ENCODE assay signal across 1 cellular context in the genomic region with DNA sequence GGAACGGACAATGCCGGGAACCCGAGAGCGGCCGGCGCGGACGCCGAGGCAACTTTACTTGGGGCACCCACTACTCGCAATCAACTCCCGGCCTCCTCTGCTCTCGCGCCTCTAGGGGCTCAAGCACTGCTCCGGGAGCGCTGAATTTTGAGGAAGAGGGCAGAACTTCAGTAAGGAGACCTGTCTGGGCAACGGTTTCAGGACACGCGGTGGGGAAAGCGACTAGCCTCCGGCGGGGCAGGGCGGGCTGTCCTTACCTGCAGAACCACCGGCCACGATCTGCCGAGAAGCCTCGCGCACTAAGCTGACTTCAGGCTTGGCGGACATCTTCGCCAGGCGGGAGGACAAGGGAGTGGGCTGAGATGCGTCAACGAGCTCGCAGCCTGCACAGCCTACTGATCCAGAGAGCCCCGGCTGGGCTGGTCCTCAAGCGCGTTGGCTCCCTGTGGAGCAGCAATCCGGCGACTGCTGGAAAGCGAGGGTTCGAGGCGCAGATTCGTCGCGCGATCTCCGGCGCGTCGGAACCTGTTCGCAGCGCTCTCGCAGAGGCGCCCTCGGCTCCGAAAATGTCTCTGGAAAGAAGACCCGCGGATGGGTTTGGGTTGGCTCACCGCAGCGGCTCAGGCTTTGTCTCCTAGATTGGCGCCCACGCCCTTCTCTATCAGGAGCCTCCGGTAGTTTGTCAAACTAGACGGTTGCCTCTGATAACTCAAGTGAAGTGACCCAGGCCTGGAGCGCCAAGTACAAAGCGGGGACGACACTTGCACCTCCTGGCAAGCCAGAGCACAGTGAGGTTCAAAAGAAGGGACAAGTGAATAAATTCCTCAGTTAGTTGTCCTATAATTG.
TF ChIP-seq lines count a peak whose summit lies in the region.

A gene (minus strand): TSS at position 583 of the 846 bp plus-strand sequence.

TF ChIP-seq in K562, 482 proteins besides CTCF, POLR2A, EP300 and RAD21 (continued from another document and continues in another):
- peak; percentile 36; the same call in 1 of the 2 replicates for TF ChIP-seq SOX6 (IDR thresholded peaks at IDR 0.05)
- peak; percentile 23; the same call in 1 of the 2 replicates for TF ChIP-seq ZNF12 (CRISPR knock-in tag; IDR thresholded peaks at IDR 0.05)
- 0 out of 2 replicates have a peak, but pooled peaks have one; percentile 38 for TF ChIP-seq BRD4 (IDR thresholded peaks at IDR 0.05)
- TF ChIP-seq FOXP1 (CRISPR knock-in tag; IDR thresholded peaks at IDR 0.05) = no peak
- peak; percentile 79 for TF ChIP-seq NFRKB (IDR thresholded peaks at IDR 0.05; ENCODE audit: low read depth)
- peak; percentile 25; the same call in 1 of the 2 replicates for TF ChIP-seq ATF7 (IDR thresholded peaks at IDR 0.05)
- peak; percentile 88 for TF ChIP-seq POLR2G (IDR thresholded peaks at IDR 0.05; ENCODE audit: low read depth, low read length)
- no peak for TF ChIP-seq CHCHD3 (CRISPR knock-in tag; IDR thresholded peaks at IDR 0.05)
- TF ChIP-seq ARID1B (IDR thresholded peaks at IDR 0.05) = peak; percentile 51
- TF ChIP-seq SIN3B (IDR thresholded peaks at IDR 0.05; ENCODE audit: low read depth) = 0 out of 2 replicates have a peak, but pooled peaks have one; percentile 10
- TF ChIP-seq, protein P1, sequence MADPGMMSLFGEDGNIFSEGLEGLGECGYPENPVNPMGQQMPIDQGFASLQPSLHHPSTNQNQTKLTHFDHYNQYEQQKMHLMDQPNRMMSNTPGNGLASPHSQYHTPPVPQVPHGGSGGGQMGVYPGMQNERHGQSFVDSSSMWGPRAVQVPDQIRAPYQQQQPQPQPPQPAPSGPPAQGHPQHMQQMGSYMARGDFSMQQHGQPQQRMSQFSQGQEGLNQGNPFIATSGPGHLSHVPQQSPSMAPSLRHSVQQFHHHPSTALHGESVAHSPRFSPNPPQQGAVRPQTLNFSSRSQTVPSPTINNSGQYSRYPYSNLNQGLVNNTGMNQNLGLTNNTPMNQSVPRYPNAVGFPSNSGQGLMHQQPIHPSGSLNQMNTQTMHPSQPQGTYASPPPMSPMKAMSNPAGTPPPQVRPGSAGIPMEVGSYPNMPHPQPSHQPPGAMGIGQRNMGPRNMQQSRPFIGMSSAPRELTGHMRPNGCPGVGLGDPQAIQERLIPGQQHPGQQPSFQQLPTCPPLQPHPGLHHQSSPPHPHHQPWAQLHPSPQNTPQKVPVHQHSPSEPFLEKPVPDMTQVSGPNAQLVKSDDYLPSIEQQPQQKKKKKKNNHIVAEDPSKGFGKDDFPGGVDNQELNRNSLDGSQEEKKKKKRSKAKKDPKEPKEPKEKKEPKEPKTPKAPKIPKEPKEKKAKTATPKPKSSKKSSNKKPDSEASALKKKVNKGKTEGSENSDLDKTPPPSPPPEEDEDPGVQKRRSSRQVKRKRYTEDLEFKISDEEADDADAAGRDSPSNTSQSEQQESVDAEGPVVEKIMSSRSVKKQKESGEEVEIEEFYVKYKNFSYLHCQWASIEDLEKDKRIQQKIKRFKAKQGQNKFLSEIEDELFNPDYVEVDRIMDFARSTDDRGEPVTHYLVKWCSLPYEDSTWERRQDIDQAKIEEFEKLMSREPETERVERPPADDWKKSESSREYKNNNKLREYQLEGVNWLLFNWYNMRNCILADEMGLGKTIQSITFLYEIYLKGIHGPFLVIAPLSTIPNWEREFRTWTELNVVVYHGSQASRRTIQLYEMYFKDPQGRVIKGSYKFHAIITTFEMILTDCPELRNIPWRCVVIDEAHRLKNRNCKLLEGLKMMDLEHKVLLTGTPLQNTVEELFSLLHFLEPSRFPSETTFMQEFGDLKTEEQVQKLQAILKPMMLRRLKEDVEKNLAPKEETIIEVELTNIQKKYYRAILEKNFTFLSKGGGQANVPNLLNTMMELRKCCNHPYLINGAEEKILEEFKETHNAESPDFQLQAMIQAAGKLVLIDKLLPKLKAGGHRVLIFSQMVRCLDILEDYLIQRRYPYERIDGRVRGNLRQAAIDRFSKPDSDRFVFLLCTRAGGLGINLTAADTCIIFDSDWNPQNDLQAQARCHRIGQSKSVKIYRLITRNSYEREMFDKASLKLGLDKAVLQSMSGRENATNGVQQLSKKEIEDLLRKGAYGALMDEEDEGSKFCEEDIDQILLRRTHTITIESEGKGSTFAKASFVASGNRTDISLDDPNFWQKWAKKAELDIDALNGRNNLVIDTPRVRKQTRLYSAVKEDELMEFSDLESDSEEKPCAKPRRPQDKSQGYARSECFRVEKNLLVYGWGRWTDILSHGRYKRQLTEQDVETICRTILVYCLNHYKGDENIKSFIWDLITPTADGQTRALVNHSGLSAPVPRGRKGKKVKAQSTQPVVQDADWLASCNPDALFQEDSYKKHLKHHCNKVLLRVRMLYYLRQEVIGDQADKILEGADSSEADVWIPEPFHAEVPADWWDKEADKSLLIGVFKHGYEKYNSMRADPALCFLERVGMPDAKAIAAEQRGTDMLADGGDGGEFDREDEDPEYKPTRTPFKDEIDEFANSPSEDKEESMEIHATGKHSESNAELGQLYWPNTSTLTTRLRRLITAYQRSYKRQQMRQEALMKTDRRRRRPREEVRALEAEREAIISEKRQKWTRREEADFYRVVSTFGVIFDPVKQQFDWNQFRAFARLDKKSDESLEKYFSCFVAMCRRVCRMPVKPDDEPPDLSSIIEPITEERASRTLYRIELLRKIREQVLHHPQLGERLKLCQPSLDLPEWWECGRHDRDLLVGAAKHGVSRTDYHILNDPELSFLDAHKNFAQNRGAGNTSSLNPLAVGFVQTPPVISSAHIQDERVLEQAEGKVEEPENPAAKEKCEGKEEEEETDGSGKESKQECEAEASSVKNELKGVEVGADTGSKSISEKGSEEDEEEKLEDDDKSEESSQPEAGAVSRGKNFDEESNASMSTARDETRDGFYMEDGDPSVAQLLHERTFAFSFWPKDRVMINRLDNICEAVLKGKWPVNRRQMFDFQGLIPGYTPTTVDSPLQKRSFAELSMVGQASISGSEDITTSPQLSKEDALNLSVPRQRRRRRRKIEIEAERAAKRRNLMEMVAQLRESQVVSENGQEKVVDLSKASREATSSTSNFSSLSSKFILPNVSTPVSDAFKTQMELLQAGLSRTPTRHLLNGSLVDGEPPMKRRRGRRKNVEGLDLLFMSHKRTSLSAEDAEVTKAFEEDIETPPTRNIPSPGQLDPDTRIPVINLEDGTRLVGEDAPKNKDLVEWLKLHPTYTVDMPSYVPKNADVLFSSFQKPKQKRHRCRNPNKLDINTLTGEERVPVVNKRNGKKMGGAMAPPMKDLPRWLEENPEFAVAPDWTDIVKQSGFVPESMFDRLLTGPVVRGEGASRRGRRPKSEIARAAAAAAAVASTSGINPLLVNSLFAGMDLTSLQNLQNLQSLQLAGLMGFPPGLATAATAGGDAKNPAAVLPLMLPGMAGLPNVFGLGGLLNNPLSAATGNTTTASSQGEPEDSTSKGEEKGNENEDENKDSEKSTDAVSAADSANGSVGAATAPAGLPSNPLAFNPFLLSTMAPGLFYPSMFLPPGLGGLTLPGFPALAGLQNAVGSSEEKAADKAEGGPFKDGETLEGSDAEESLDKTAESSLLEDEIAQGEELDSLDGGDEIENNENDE (IDR thresholded peaks at IDR 0.05; ENCODE audit: low read depth, low read length) = no peak
- TF ChIP-seq, protein P2, sequence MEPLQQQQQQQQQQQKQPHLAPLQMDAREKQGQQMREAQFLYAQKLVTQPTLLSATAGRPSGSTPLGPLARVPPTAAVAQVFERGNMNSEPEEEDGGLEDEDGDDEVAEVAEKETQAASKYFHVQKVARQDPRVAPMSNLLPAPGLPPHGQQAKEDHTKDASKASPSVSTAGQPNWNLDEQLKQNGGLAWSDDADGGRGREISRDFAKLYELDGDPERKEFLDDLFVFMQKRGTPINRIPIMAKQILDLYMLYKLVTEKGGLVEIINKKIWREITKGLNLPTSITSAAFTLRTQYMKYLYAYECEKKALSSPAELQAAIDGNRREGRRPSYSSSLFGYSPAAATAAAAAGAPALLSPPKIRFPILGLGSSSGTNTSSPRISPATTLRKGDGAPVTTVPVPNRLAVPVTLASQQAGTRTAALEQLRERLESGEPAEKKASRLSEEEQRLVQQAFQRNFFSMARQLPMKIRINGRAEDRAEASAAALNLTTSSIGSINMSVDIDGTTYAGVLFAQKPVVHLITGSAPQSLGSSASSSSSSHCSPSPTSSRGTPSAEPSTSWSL (CRISPR knock-in tag; IDR thresholded peaks at IDR 0.05; ENCODE audit: borderline replicate concordance) = no peak
- peak; percentile 52 for TF ChIP-seq TBP (optimal IDR thresholded peaks at IDR 0.05; ENCODE audit: low read depth, low read length)
- TF ChIP-seq ZNF583 (CRISPR knock-in tag; IDR thresholded peaks at IDR 0.05) = no peak
- TF ChIP-seq, protein P3, sequence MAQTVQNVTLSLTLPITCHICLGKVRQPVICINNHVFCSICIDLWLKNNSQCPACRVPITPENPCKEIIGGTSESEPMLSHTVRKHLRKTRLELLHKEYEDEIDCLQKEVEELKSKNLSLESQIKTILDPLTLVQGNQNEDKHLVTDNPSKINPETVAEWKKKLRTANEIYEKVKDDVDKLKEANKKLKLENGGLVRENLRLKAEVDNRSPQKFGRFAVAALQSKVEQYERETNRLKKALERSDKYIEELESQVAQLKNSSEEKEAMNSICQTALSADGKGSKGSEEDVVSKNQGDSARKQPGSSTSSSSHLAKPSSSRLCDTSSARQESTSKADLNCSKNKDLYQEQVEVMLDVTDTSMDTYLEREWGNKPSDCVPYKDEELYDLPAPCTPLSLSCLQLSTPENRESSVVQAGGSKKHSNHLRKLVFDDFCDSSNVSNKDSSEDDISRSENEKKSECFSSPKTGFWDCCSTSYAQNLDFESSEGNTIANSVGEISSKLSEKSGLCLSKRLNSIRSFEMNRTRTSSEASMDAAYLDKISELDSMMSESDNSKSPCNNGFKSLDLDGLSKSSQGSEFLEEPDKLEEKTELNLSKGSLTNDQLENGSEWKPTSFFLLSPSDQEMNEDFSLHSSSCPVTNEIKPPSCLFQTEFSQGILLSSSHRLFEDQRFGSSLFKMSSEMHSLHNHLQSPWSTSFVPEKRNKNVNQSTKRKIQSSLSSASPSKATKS (CRISPR knock-in tag; IDR thresholded peaks at IDR 0.05) = no peak
- peak; percentile 68 for TF ChIP-seq HNRNPLL (IDR thresholded peaks at IDR 0.05; ENCODE audit: low read depth, low read length, poor library complexity, severe bottlenecking)
- TF ChIP-seq, protein P4, sequence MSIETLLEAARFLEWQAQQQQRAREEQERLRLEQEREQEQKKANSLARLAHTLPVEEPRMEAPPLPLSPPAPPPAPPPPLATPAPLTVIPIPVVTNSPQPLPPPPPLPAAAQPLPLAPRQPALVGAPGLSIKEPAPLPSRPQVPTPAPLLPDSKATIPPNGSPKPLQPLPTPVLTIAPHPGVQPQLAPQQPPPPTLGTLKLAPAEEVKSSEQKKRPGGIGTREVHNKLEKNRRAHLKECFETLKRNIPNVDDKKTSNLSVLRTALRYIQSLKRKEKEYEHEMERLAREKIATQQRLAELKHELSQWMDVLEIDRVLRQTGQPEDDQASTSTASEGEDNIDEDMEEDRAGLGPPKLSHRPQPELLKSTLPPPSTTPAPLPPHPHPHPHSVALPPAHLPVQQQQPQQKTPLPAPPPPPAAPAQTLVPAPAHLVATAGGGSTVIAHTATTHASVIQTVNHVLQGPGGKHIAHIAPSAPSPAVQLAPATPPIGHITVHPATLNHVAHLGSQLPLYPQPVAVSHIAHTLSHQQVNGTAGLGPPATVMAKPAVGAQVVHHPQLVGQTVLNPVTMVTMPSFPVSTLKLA (conservative IDR thresholded peaks at IDR 0.05) = peak in 1 of 2 experiments; percentile 12; a peak in 2 of 4 replicates
- TF ChIP-seq HEY1 (CRISPR knock-in tag; IDR thresholded peaks at IDR 0.05; ENCODE audit: borderline replicate concordance) = no peak
- TF ChIP-seq, protein P5, sequence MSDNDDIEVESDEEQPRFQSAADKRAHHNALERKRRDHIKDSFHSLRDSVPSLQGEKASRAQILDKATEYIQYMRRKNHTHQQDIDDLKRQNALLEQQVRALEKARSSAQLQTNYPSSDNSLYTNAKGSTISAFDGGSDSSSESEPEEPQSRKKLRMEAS (CRISPR knock-in tag; IDR thresholded peaks at IDR 0.05) = peak; percentile 34; the same call in 1 of the 2 replicates
- peak; percentile 71 for TF ChIP-seq ZFX (CRISPR knock-in tag; IDR thresholded peaks at IDR 0.05)
- TF ChIP-seq GATA2 (CRISPR knock-in tag; IDR thresholded peaks at IDR 0.05) = no peak
- TF ChIP-seq ZNF436 (CRISPR knock-in tag; IDR thresholded peaks at IDR 0.05) = no peak
- TF ChIP-seq, protein P6, sequence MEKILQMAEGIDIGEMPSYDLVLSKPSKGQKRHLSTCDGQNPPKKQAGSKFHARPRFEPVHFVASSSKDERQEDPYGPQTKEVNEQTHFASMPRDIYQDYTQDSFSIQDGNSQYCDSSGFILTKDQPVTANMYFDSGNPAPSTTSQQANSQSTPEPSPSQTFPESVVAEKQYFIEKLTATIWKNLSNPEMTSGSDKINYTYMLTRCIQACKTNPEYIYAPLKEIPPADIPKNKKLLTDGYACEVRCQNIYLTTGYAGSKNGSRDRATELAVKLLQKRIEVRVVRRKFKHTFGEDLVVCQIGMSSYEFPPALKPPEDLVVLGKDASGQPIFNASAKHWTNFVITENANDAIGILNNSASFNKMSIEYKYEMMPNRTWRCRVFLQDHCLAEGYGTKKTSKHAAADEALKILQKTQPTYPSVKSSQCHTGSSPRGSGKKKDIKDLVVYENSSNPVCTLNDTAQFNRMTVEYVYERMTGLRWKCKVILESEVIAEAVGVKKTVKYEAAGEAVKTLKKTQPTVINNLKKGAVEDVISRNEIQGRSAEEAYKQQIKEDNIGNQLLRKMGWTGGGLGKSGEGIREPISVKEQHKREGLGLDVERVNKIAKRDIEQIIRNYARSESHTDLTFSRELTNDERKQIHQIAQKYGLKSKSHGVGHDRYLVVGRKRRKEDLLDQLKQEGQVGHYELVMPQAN (IDR thresholded peaks at IDR 0.05; ENCODE audit: borderline replicate concordance) = no peak
- no peak for TF ChIP-seq NCOA6 (IDR thresholded peaks at IDR 0.05)
- TF ChIP-seq GABPA (tag; conservative IDR thresholded peaks at IDR 0.05; ENCODE audit: low read depth) = peak; percentile 76
- peak; percentile 29; the same call in 1 of the 2 replicates for TF ChIP-seq NFIC (IDR thresholded peaks at IDR 0.05)
- TF ChIP-seq CBFB (CRISPR knock-in tag; IDR thresholded peaks at IDR 0.05) = no peak
- peak; percentile 0 for TF ChIP-seq PHF20 (IDR thresholded peaks at IDR 0.05; ENCODE audit: partially characterized antibody)
- TF ChIP-seq L3MBTL2 (IDR thresholded peaks at IDR 0.05) = peak; percentile 81
- TF ChIP-seq CHD2 (IDR thresholded peaks at IDR 0.05; ENCODE audit: low read depth, low read length) = peak; percentile 40; the same call in 1 of the 2 replicates
- TF ChIP-seq HMGN3 (IDR thresholded peaks at IDR 0.05; ENCODE audit: borderline replicate concordance, extremely low read depth, insufficient read length, low read depth, low read length) = peak; percentile 54
- peak; percentile 87 for TF ChIP-seq CHD1 (IDR thresholded peaks at IDR 0.05; ENCODE audit: low read length)
- peak; percentile 47; the same call in 1 of the 2 replicates for TF ChIP-seq NBN (IDR thresholded peaks at IDR 0.05; ENCODE audit: low read depth)
- TF ChIP-seq SUPT5H (IDR thresholded peaks at IDR 0.05) = peak; percentile 80
